9 cellular contexts compared by ENCODE assay signal in the genomic region with DNA sequence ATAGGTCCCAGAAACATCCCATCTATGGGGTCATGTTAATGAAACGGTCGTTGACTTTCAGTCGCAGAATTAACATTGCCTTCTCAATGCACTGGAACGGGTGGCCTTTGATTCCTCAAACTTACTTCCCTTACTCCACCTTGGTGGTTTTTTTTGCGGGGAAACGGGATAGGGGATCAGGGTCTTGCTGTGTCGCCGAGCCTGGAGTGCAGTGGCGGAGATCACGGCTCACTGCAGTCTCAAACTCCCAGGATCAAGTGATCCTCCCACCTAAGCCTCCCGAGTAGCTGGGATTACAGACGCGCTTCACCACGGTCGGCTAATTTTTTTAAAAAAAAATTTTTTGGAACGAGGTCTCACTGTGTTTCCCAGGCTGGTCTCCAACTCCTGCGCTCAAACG. TPM values are rescaled to one million over a fixed set of nuclear protein-coding genes. Genes with fewer than 3 reads are reported as not detected.
DNase-seq lines count a peak whose midpoint lies in the region; ATAC-seq and TF ChIP-seq lines count a peak whose summit lies in the region.
"Had no signal": no experiment of that assay in that cellular context is flagged by ENCODE, and none has a peak within 500 bp of the region (broad histone marks: within the 10 kb centered on the region; RNA-seq: fewer than 3 reads in every experiment).

No MANE protein-coding gene starts in this region.

- TSS peak; percentile 31 for BruUV-seq in PC-3 (replicated peaks; lab: Mats Ljungman, UMichigan)

- peak overlapping the region; percentile 73 for H3K27ac ChIP-seq in PC-3 (ENCODE audit: low read length)
- H3K27ac ChIP-seq in esophagus (ENCODE audit: low read depth in 2 of 2, low read length in 1 of 2): peak overlapping the region; percentile 78
- H3K27ac ChIP-seq in trophoblast cell (ENCODE audit: low read depth, low read length): no peak overlapping the region

- peaks cover 4% of the 10 kb centered on the region; the same call in 1 of the 2 replicates for H3K9me3 ChIP-seq in ES-I3 (ENCODE audit: control insufficient read depth, insufficient read depth, low read length)
- H3K9me3 ChIP-seq in PC-3 (ENCODE audit: low read length): no peaks in the 10 kb centered on the region
- H3K9me3 ChIP-seq in esophagus (ENCODE audit: control insufficient read depth in 2 of 2, insufficient read depth in 1 of 2, low read depth in 1 of 2, low read length in 1 of 2): no peaks in the 10 kb centered on the region
- no peaks in the 10 kb centered on the region for H3K9me3 ChIP-seq in trophoblast cell (ENCODE audit: insufficient read depth, low read depth, low read length)

- CTCF ChIA-PET in PC-3 (lab: Charles Lee): interaction anchor here (0.6 to 0.7 kb wide), 2 partner anchors 219 to 270 kb away, joined by 4 to 5 read pairs; no protein-coding TSS in a partner anchor

- H3K18ac ChIP-seq in trophoblast cell (ENCODE audit: low read length): no peak overlapping the region

- no peak overlapping the region for H2BK12ac ChIP-seq in trophoblast cell (ENCODE audit: low read length)

- H3K36me3 ChIP-seq in ES-I3 (ENCODE audit: insufficient read depth, low read length) (peaks cover 7% of the 10 kb centered on the region), PC-3 (ENCODE audit: low read depth, low read length) (peaks cover 36% of the 10 kb centered on the region), esophagus (ENCODE audit: control insufficient read depth in 2 of 2, insufficient read depth in 2 of 2, low read length in 1 of 2) (no peaks in the 10 kb centered on the region), trophoblast cell (ENCODE audit: control insufficient read depth in 1 of 2, insufficient read depth in 2 of 2, low read length in 2 of 2) (peaks cover 7% of the 10 kb centered on the region in 2 experiments)

- no peak overlapping the region for H4K91ac ChIP-seq in trophoblast cell (ENCODE audit: low read depth, low read length)

- peaks cover 4% of the 10 kb centered on the region for H3K4me1 ChIP-seq in ES-I3 (ENCODE audit: insufficient read depth, low read length)
- H3K4me1 ChIP-seq in PC-3 (ENCODE audit: insufficient read depth, low read length): peaks cover 42% of the 10 kb centered on the region
- no peaks in the 10 kb centered on the region for H3K4me1 ChIP-seq in esophagus (ENCODE audit: control insufficient read depth in 2 of 2, insufficient read depth in 2 of 2, low read length in 1 of 2)
- peaks cover 3 to 5% of the 10 kb centered on the region in 2 experiments for H3K4me1 ChIP-seq in trophoblast cell (ENCODE audit: control insufficient read depth in 1 of 2, insufficient read depth in 2 of 2, low read length in 2 of 2)

- H3K9ac ChIP-seq in ES-I3 (ENCODE audit: low read depth, low read length) (peak overlapping the region; percentile 95), PC-3 (ENCODE audit: low read length) (peak overlapping the region; percentile 88), trophoblast cell (ENCODE audit: low read length) (peak overlapping the region; percentile 77)

- no peak overlapping the region for H2BK120ac ChIP-seq in trophoblast cell (ENCODE audit: insufficient read depth, low read length, poor library complexity)

- no peak overlapping the region for H3K23ac ChIP-seq in trophoblast cell (ENCODE audit: low read length)

- peaks cover 39% of the 10 kb centered on the region for H4K20me1 ChIP-seq in PC-3 (ENCODE audit: low read length)

- 1 to 2% methylated on average over 18 of the region's 18 CpGs for WGBS in esophagus, 2 donors
- no CpG with 5 or more reads among the region's 18 CpGs for WGBS in trophoblast cell (ENCODE audit: extremely low coverage, insufficient coverage, insufficient read length)

- peaks cover 3% of the 10 kb centered on the region for H3F3A ChIP-seq in PC-3 (ENCODE audit: low read length, unreplicated experiment)

- H3K4ac ChIP-seq in trophoblast cell (ENCODE audit: low read depth, low read length): peak overlapping the region; percentile 84

- H4K8ac ChIP-seq in trophoblast cell (ENCODE audit: low read depth, low read length): peak overlapping the region; percentile 22

- H2AK5ac ChIP-seq in trophoblast cell (ENCODE audit: low read length): no peak overlapping the region

- H3K14ac ChIP-seq in trophoblast cell (ENCODE audit: low read length): no peak overlapping the region

- POLR2A ChIA-PET in PC-3 (lab: Charles Lee; ENCODE audit: unreplicated experiment): interaction anchor here (0.6 to 0.8 kb wide), 2 partner anchors 166 to 219 kb away, joined by 3 to 4 read pairs; no protein-coding TSS in a partner anchor

- H2BK5ac ChIP-seq in trophoblast cell (ENCODE audit: low read depth, low read length, poor library complexity): no peak overlapping the region

- H3K4me2 ChIP-seq in PC-3 (ENCODE audit: low read length) (peak overlapping the region; percentile 81), trophoblast cell (ENCODE audit: low read length) (peak overlapping the region; percentile 100)

- H3K27me3 ChIP-seq in PC-3 (ENCODE audit: low read length) (no peaks in the 10 kb centered on the region), esophagus (ENCODE audit: control insufficient read depth in 1 of 2, insufficient read depth in 2 of 2, low read length in 2 of 2) (no peaks in the 10 kb centered on the region), trophoblast cell (ENCODE audit: insufficient read depth, low read length) (no peaks in the 10 kb centered on the region)

- ATAC-seq in PC-3 (no peak), HG03025 (IDR thresholded peaks at IDR 0.05; ENCODE audit: low FRiP score, unreplicated experiment) (no peak)

- intact Hi-C loops in PC-3 (cut with micrococcal nuclease): loop anchor here (5.0 to 10.0 kb wide), 3 partner anchors 193 to 645 kb away; no protein-coding TSS in a partner anchor

- H2AFZ ChIP-seq in PC-3 (ENCODE audit: low read length) (peak overlapping the region; percentile 74), trophoblast cell (ENCODE audit: insufficient read depth, low read length, poor library complexity) (peak overlapping the region; percentile 71)

- peaks cover 5% of the 10 kb centered on the region for H3K79me1 ChIP-seq in trophoblast cell (ENCODE audit: low read length)

- DNase-seq in PC-3 (no peak), trophoblast cell (no peak), NCI-H510A treated with DMSO at 0.1 percent for 48 hours (lab: John Stamatoyannopoulos, UW) (no peak), dedifferentiated amniotic fluid mesenchymal stem cell (ENCODE audit: extremely low spot score) (no peak)
- DNase-seq in stimulated activated CD8-positive, alpha-beta memory T cell treated with anti-CD3 and anti-CD28 coated beads, Interleukin-4, amount 100 ng/mL, for 48 hours: no peak

- H3K9me2 ChIP-seq in PC-3 (replicated peaks; ENCODE audit: low read length): no peaks in the 10 kb centered on the region

- H3K79me2 ChIP-seq in PC-3 (ENCODE audit: low read length): peaks cover 58% of the 10 kb centered on the region
- peaks cover 7% of the 10 kb centered on the region for H3K79me2 ChIP-seq in trophoblast cell (ENCODE audit: control insufficient read depth, insufficient read depth, low read length, poor library complexity)

- H4K12ac ChIP-seq in trophoblast cell (ENCODE audit: low read depth, low read length): no peak overlapping the region

- H3K4me3 ChIP-seq in PC-3 (ENCODE audit: low read length) (peak overlapping the region; percentile 97), esophagus (ENCODE audit: low read depth in 1 of 2, low read length in 2 of 2) (peak overlapping the region; percentile 85 to 89), trophoblast cell (ENCODE audit: low read depth, low read length) (peak overlapping the region; percentile 92)

- TF ChIP-seq CTCF in PC-3 (conservative IDR thresholded peaks at IDR 0.05; ENCODE audit: low read depth, low read length): no peak

RNA-seq across cellular contexts. Expression of a gene that starts 0.8 kb away (rescaled TPM):
- total RNA-seq in PC-3 (2014; rRNA removed): 126 and 173 TPM in 2 replicates
- 1 to 10 TPM; 5.9 to 8.2 TPM for polyA plus RNA-seq in esophagus
- polyA plus RNA-seq in trophoblast cell (2013): 22.2 and 23.6 TPM in 2 replicates

RNA-seq across cellular contexts. Expression of a gene that starts 55.4 kb away (rescaled TPM):
- total RNA-seq in PC-3 (2014; rRNA removed): 0.17 TPM in 1 of 2 replicates, not detected in the other
- polyA plus RNA-seq in esophagus: not detected
- polyA plus RNA-seq in trophoblast cell (2013): under 0.01 TPM in 1 of 2 replicates, not detected in the other
- total RNA-seq: T-helper 1 cell treated with Interleukin-12 subunit alpha and Interleukin-12 subunit beta and Interleukin-4 antibody, amounts not matched to agents 30 ng/mL and 1 ng/mL, for 36 hours had no signal
